8 cellular contexts compared by ENCODE assay signal in genomic region chr6:36986704-36987047, GRCh38. TPM values are rescaled to one million over a fixed set of nuclear protein-coding genes. Genes with fewer than 3 reads are reported as not detected.
DNase-seq lines count a peak whose midpoint lies in the region; TF ChIP-seq lines count a peak whose summit lies in the region.

No MANE protein-coding gene starts in this region.

- no peak for DNase-seq in CD8-positive, alpha-beta memory T cell
- DNase-seq in mammary epithelial cell (no peak), SKM-1 (lab: John Stamatoyannopoulos, UW; ENCODE audit: unreplicated experiment) (no peak), NCI-H146 (lab: John Stamatoyannopoulos, UW) (no peak), posterior cingulate gyrus (no peak), occipital lobe (lab: John Stamatoyannopoulos, UW) (no peak)

- H2AFZ ChIP-seq in mammary epithelial cell (ENCODE audit: low read depth, low read length) = peak overlapping the region; percentile 88

- in situ Hi-C loops in mammary epithelial cell (cut with MboI; ENCODE audit: low sequenced_read_pairs in 2 of 2) = loop anchor here in 1 of 2 donors (10.0 kb wide), 1 partner anchor 102 kb away; the partner anchor contains the start of gene C6orf89

- H3K9ac ChIP-seq in HUES6 (ENCODE audit: low read length) = peak overlapping the region; percentile 73
- peak overlapping the region; percentile 85 for H3K9ac ChIP-seq in mammary epithelial cell (ENCODE audit: insufficient read depth, low read length)
- H3K9ac ChIP-seq in mucosa of stomach (ENCODE audit: low read length) = peak overlapping the region; percentile 97

- H3K4me1 Mint-ChIP-seq in CD8-positive, alpha-beta memory T cell = peaks cover 14 to 25% (median 18%) of the 10 kb centered on the region in 3 donors

- intact Hi-C loops in mammary epithelial cell (cut with micrococcal nuclease) = no loop called here
- intact Hi-C loops in posterior cingulate gyrus (cut with DNase I) = loop anchor here (1.0 to 10.0 kb wide), 2 partner anchors 186 to 222 kb away; no protein-coding TSS in a partner anchor

- H4K20me1 ChIP-seq in mammary epithelial cell (ENCODE audit: insufficient read depth, low read length) = no peaks in the 10 kb centered on the region

- peaks cover 42% of the 10 kb centered on the region for H3K79me2 ChIP-seq in mammary epithelial cell (ENCODE audit: insufficient read depth, low read length)

- H3K4me3 Mint-ChIP-seq in CD8-positive, alpha-beta memory T cell = peak overlapping the region in 5 of 7 donors; percentile 90 to 99 (median 97)

- peak overlapping the region; percentile 91 for H3K4me3 ChIP-seq in CD8-positive, alpha-beta memory T cell (ENCODE audit: low read length)
- peak overlapping the region; percentile 79 for H3K4me3 ChIP-seq in HUES6 (ENCODE audit: low read depth, low read length)
- peak overlapping the region; percentile 80 to 97 (median 92) for H3K4me3 ChIP-seq in mammary epithelial cell (replicated peaks in 1 of 3; ENCODE audit: insufficient read depth in 1 of 3, low read depth in 2 of 3, low read length in 3 of 3)
- peak overlapping the region; percentile 69 for H3K4me3 ChIP-seq in mucosa of stomach (ENCODE audit: low read length)

- POLR2A ChIA-PET in CD8-positive, alpha-beta memory T cell (lab: Charles Lee) = interaction anchor here (0.8 to 2.2 kb wide), 7 partner anchors 23 to 530 kb away, joined by 3 to 15 read pairs (median 4); partner anchors contain the start of genes C6orf89, PPIL1 and RNF8

- no peaks in the 10 kb centered on the region for H3K9me3 Mint-ChIP-seq in CD8-positive, alpha-beta memory T cell

- peaks cover 0 to 12% (median 2%) of the 10 kb centered on the region in 3 donors for H3K36me3 Mint-ChIP-seq in CD8-positive, alpha-beta memory T cell

- WGBS in mammary epithelial cell (ENCODE audit: low coverage, missing lambda C conversion rate) = 1% methylated on average over 8 of the region's 8 CpGs

- no peaks in the 10 kb centered on the region for H3K27me3 ChIP-seq in CD8-positive, alpha-beta memory T cell (ENCODE audit: insufficient read depth, low read length, poor library complexity, severe bottlenecking)
- no peaks in the 10 kb centered on the region for H3K27me3 ChIP-seq in HUES6 (ENCODE audit: control insufficient read depth, insufficient read depth, low read length)
- H3K27me3 ChIP-seq in mammary epithelial cell (ENCODE audit: insufficient read depth, low read length) = no peaks in the 10 kb centered on the region
- no peaks in the 10 kb centered on the region for H3K27me3 ChIP-seq in mucosa of stomach (ENCODE audit: control insufficient read depth, insufficient read depth, low read length)

- TF ChIP-seq CTCF in mammary epithelial cell (conservative IDR thresholded peaks at IDR 0.05 in 1 of 2, IDR thresholded peaks at IDR 0.05 in 1 of 2; ENCODE audit: extremely low read depth in 1 of 2, insufficient read depth in 1 of 2, low read depth in 1 of 2, low read length in 2 of 2) = no peak

- BruUV-seq in mammary epithelial cell (replicated peaks; lab: Mats Ljungman, UMichigan) = TSS peak; percentile 56

- H3K36me3 ChIP-seq in CD8-positive, alpha-beta memory T cell (ENCODE audit: insufficient read depth, low read length) = no peaks in the 10 kb centered on the region
- H3K36me3 ChIP-seq in HUES6 (ENCODE audit: control insufficient read depth, insufficient read depth, low read length) (peaks cover 2% of the 10 kb centered on the region; the same call in 1 of the 2 replicates), mammary epithelial cell (ENCODE audit: insufficient read depth, low read length) (no peaks in the 10 kb centered on the region), mucosa of stomach (ENCODE audit: control insufficient read depth, insufficient read depth, low read length) (no peaks in the 10 kb centered on the region)

- peaks cover 0 to 11% of the 10 kb centered on the region in 2 donors for H3K27me3 Mint-ChIP-seq in CD8-positive, alpha-beta memory T cell

- dilution Hi-C loops in mammary epithelial cell (cut with HindIII; ENCODE audit: low sequenced_read_pairs) = no loop called here

- peak overlapping the region; percentile 87 to 99 (median 97) for H3K27ac Mint-ChIP-seq in CD8-positive, alpha-beta memory T cell

- H3K9me3 ChIP-seq in CD8-positive, alpha-beta memory T cell (ENCODE audit: low read length) = no peaks in the 10 kb centered on the region
- H3K9me3 ChIP-seq in HUES6 (ENCODE audit: control insufficient read depth, insufficient read depth, low read depth, low read length) = no peaks in the 10 kb centered on the region
- H3K9me3 ChIP-seq in mammary epithelial cell (replicated peaks; ENCODE audit: insufficient read depth, low read length) = no peaks in the 10 kb centered on the region
- H3K9me3 ChIP-seq in mucosa of stomach (ENCODE audit: control insufficient read depth, low read length) = no peaks in the 10 kb centered on the region

- H3K4me2 ChIP-seq in mammary epithelial cell (ENCODE audit: insufficient read depth, low read depth, low read length) = peak overlapping the region; percentile 90

- peaks cover 36% of the 10 kb centered on the region for H3K4me1 ChIP-seq in CD8-positive, alpha-beta memory T cell (ENCODE audit: insufficient read depth, low read length)
- peaks cover 21% of the 10 kb centered on the region for H3K4me1 ChIP-seq in HUES6 (ENCODE audit: control insufficient read depth, insufficient read depth, low read length)
- peaks cover 16% of the 10 kb centered on the region for H3K4me1 ChIP-seq in mammary epithelial cell (ENCODE audit: insufficient read depth, low read length)
- peaks cover 21% of the 10 kb centered on the region for H3K4me1 ChIP-seq in mucosa of stomach (ENCODE audit: control insufficient read depth, insufficient read depth, low read length)

- CTCF ChIA-PET in CD8-positive, alpha-beta memory T cell (lab: Charles Lee) = interaction anchor here (1.4 to 2.0 kb wide), 5 partner anchors 31 to 186 kb away, joined by 4 to 19 read pairs (median 6); partner anchors contain the start of gene C6orf89
- CTCF ChIA-PET in mammary epithelial cell (lab: Charles Lee; ENCODE audit: low non-redundant PET) = no interaction called here

- peak overlapping the region; percentile 82 for H3K27ac ChIP-seq in CD8-positive, alpha-beta memory T cell (ENCODE audit: low read depth, low read length)
- peak overlapping the region; percentile 97 for H3K27ac ChIP-seq in HUES6 (ENCODE audit: low read depth, low read length)
- H3K27ac ChIP-seq in mammary epithelial cell (ENCODE audit: insufficient read depth, low read depth, low read length) = peak overlapping the region; percentile 62

RNA-seq across cellular contexts. Expression of gene MTCH1, which starts 0.7 kb away (rescaled TPM):
- 100 to 1,000 TPM; 116 to 126 TPM for total RNA-seq in CD8-positive, alpha-beta memory T cell
- 81.1 TPM for polyA plus RNA-seq in CD8-positive, alpha-beta memory T cell
- 100 to 1,000 TPM; 102 to 110 TPM for total RNA-seq in mammary epithelial cell
- polyA plus RNA-seq in mammary epithelial cell = 91.9 TPM
- 122 TPM for polyA minus RNA-seq in mammary epithelial cell
- 133 TPM for total RNA-seq in occipital lobe

RNA-seq across cellular contexts. Expression of gene FGD2, which starts 18.8 kb away (rescaled TPM):
- 1 to 10 TPM; 1.2 to 1.3 TPM for total RNA-seq in CD8-positive, alpha-beta memory T cell
- 0.53 TPM for polyA plus RNA-seq in CD8-positive, alpha-beta memory T cell
- total RNA-seq in mammary epithelial cell = not detected
- polyA plus RNA-seq in mammary epithelial cell = not detected
- not detected for polyA minus RNA-seq in mammary epithelial cell
- total RNA-seq in occipital lobe = 2.0 TPM

RNA-seq across cellular contexts. Expression of gene PI16, which starts 32.1 kb away (rescaled TPM):
- under 1 TPM; 0.20 to 0.37 TPM for total RNA-seq in CD8-positive, alpha-beta memory T cell
- 13.6 TPM for polyA plus RNA-seq in CD8-positive, alpha-beta memory T cell
- total RNA-seq in mammary epithelial cell (not detected), occipital lobe (0.78 TPM)
- polyA plus RNA-seq in mammary epithelial cell = not detected
- not detected for polyA minus RNA-seq in mammary epithelial cell
